Comparison of ENCODE assay signal across 22 cellular contexts in the genomic region with DNA sequence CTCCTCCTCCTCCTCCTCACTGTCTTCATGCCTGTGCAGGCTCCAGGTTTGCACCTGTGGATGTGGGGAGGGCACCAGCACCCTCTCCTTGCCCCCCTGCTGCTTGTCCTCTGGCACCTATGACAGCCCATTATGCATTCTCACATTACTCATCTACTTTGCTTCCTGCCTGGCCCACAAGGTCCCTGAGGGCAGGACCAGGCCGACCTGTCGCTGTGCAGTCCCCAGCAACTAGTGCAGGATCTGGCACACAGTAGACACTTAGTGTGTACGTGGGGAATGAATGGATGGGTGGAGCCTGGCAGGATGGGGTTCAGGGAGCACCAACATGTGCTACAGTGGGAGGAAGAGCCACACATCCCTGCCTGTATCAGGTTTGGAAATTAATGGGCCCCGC. TPM values are rescaled to one million over a fixed set of nuclear protein-coding genes. Genes with fewer than 3 reads are reported as not detected.
DNase-seq lines count a peak whose midpoint lies in the region; ATAC-seq, FAIRE-seq and TF ChIP-seq lines count a peak whose summit lies in the region.
"Had no signal": no experiment of that assay in that cellular context is flagged by ENCODE, and none has a peak within 500 bp of the region (broad histone marks: within the 10 kb centered on the region; RNA-seq: fewer than 3 reads in every experiment).

No MANE protein-coding gene starts in this region.

- no peak overlapping the region for H2BK20ac ChIP-seq in H1 (ENCODE audit: low read length)

- H3K9me3 Mint-ChIP-seq in natural killer cell: no peaks in the 10 kb centered on the region
- H3K9me3 Mint-ChIP-seq: CD4-positive, alpha-beta memory T cell; H9; IgD-negative memory B cell had no signal

- H2BK120ac ChIP-seq in H1 (replicated peaks; ENCODE audit: low read depth, low read length): no peak overlapping the region

- no peaks in the 10 kb centered on the region for H3K9me3 ChIP-seq in HEK293 (ENCODE audit: control insufficient read depth, insufficient read depth, low read depth, low read length)
- no peaks in the 10 kb centered on the region for H3K9me3 ChIP-seq in H1 (ENCODE audit: insufficient read depth in 2 of 2, low read depth in 1 of 2, low read length in 1 of 2)
- H3K9me3 ChIP-seq: BLaER1 treated with 17β-estradiol and CSF1 and Interleukin-3, amounts not matched to agents 10 nM and 100 nM had no signal

- intact Hi-C loops in natural killer cell (cut with micrococcal nuclease): no loop called here
- intact Hi-C loops in posterior vena cava (cut with DNase I): no loop called here

- H3K4me3 ChIP-seq in HEK293 (ENCODE audit: low read depth, low read length): no peak overlapping the region
- H3K4me3 ChIP-seq in NB4 (ENCODE audit: low read depth, low read length): no peak overlapping the region
- H3K4me3 ChIP-seq in H1 (ENCODE audit: extremely low read depth in 1 of 4, insufficient read depth in 2 of 4, low read depth in 3 of 4, low read length in 4 of 4): no peak overlapping the region
- H3K4me3 ChIP-seq: BLaER1 treated with 17β-estradiol and CSF1 and Interleukin-3, amounts not matched to agents 10 nM and 100 nM had no signal

- peak overlapping the region in 1 of 2 donors; percentile 85 for H3K27ac Mint-ChIP-seq in natural killer cell
- H3K27ac Mint-ChIP-seq: IgD-negative memory B cell had no signal

- no peak overlapping the region for H3K9ac ChIP-seq in H1 (replicated peaks in 1 of 4; ENCODE audit: extremely low read depth in 1 of 4, low read depth in 3 of 4, low read length in 3 of 4)
- H3K9ac ChIP-seq: BLaER1 treated with 17β-estradiol and CSF1 and Interleukin-3, amounts not matched to agents 10 nM and 100 nM had no signal

- no peak overlapping the region for H2AFZ ChIP-seq in H1 (ENCODE audit: low read length)

- no peaks in the 10 kb centered on the region for H3K36me3 Mint-ChIP-seq in natural killer cell
- H3K36me3 Mint-ChIP-seq: CD4-positive, alpha-beta memory T cell; IgD-negative memory B cell had no signal

- H2BK12ac ChIP-seq in H1 (ENCODE audit: low read depth, low read length): no peak overlapping the region

- H3K4me1 ChIP-seq in HEK293 (ENCODE audit: control insufficient read depth, insufficient read depth, low read length) (no peaks in the 10 kb centered on the region), H1 (replicated peaks in 1 of 4; ENCODE audit: control insufficient read depth in 3 of 4, insufficient read depth in 4 of 4, low read length in 3 of 4) (no peaks in the 10 kb centered on the region; a peak in 1 of 7 replicates)

- no peak overlapping the region for H3K14ac ChIP-seq in H1 (ENCODE audit: insufficient read length)

- H4K8ac ChIP-seq in H1 (ENCODE audit: extremely low read depth, insufficient read depth, low read length): peak overlapping the region; percentile 80; the same call in 1 of the 2 replicates

- CTCF ChIA-PET in HEK293 (lab: Yijun Ruan, JAX): no interaction called here
- CTCF ChIA-PET in H1 (lab: Charles Lee; ENCODE audit: partially characterized antibody): interaction anchor here (0.9 to 8.0 kb wide), 8 partner anchors 10 to 154 kb away, joined by 3 to 63 read pairs (median 10); no protein-coding TSS in a partner anchor

- no peaks in the 10 kb centered on the region for H3K79me2 ChIP-seq in H1 (ENCODE audit: control insufficient read depth in 1 of 2, insufficient read depth in 2 of 2, low read length in 2 of 2)

- H3K27me3 ChIP-seq in H1 (replicated peaks in 1 of 4; ENCODE audit: control insufficient read depth in 3 of 4, extremely low read depth in 1 of 4, insufficient read depth in 3 of 4, low read length in 3 of 4): no peaks in the 10 kb centered on the region
- H3K27me3 ChIP-seq: BLaER1 treated with 17β-estradiol and CSF1 and Interleukin-3, amounts not matched to agents 10 nM and 100 nM had no signal

- DNase-seq in NB4 (ENCODE audit: low read depth) (peak; percentile 37), H1 (ENCODE audit: low read depth in 1 of 2, low spot score in 2 of 2) (no peak), natural killer cell (no peak), posterior vena cava (ENCODE audit: low spot score) (no peak)
- no peak for DNase-seq in stimulated activated CD4-positive, alpha-beta T cell treated with anti-CD3 and anti-CD28 coated beads, Interleukin-4, amount 100 ng/mL, for 24 hours
- DNase-seq: Calu3; CD4-positive, alpha-beta memory T cell; DMS153; H9; Karpas-422; MM.1S; NCI-H1092; NCI-H1436; NCI-H2029 treated with DMSO at 0.1 percent for 48 hours; NCI-H524 treated with DMSO at 0.1 percent for 48 hours; OCI-M1; Right ventricle myocardium superior had no signal

- H3K79me1 ChIP-seq in H1 (ENCODE audit: low read depth, low read length): no peaks in the 10 kb centered on the region; the same call in 1 of the 2 replicates

- WGBS in H1 (ENCODE audit: extremely low coverage in 1 of 2, insufficient coverage in 1 of 2, insufficient read length in 1 of 2, insufficient replicate concordance in 2 of 2, low coverage in 1 of 2, low lambda C conversion rate in 2 of 2, missing lambda C conversion rate in 1 of 2), 2 experiments: 87% methylated on average over 4 of the region's 4 CpGs; no CpG with 5 or more reads in 1 of the 2 experiments

- H3K4me2 ChIP-seq in H1 (ENCODE audit: insufficient read depth in 1 of 2, low read depth in 2 of 2, low read length in 2 of 2): no peak overlapping the region

- TF ChIP-seq EP300 in H1 (IDR thresholded peaks at IDR 0.05; ENCODE audit: borderline replicate concordance in 1 of 2, low read depth in 2 of 2, low read length in 2 of 2): no peak

- H3K4me3 Mint-ChIP-seq in natural killer cell: no peak overlapping the region
- H3K4me3 Mint-ChIP-seq: CD4-positive, alpha-beta memory T cell; H9; IgD-negative memory B cell had no signal

- H3K36me3 ChIP-seq in HEK293 (ENCODE audit: control insufficient read depth in 2 of 2, insufficient read depth in 1 of 2, low read length in 2 of 2): no peaks in the 10 kb centered on the region
- H3K36me3 ChIP-seq in H1 (ENCODE audit: control insufficient read depth in 2 of 4, insufficient read depth in 4 of 4, low read length in 3 of 4): no peaks in the 10 kb centered on the region; a peak in 1 of 8 replicates
- H3K36me3 ChIP-seq: BLaER1 treated with 17β-estradiol and CSF1 and Interleukin-3, amounts not matched to agents 10 nM and 100 nM had no signal

- peaks cover 40 to 55% of the 10 kb centered on the region in 2 donors for H3K4me1 Mint-ChIP-seq in natural killer cell
- H3K4me1 Mint-ChIP-seq: IgD-negative memory B cell had no signal

- H3K23ac ChIP-seq in H1 (ENCODE audit: insufficient read length): no peak overlapping the region

- H3K27ac ChIP-seq in HEK293 (ENCODE audit: extremely low read depth, low read depth, low read length) (no peak overlapping the region), H1 (ENCODE audit: low read depth, low read length) (no peak overlapping the region)
- H3K27ac ChIP-seq: BLaER1 treated with 17β-estradiol and CSF1 and Interleukin-3, amounts not matched to agents 10 nM and 100 nM had no signal

- no peaks in the 10 kb centered on the region for H3K27me3 Mint-ChIP-seq in natural killer cell (ENCODE audit: low read depth in 2 of 2)
- H3K27me3 Mint-ChIP-seq: CD4-positive, alpha-beta memory T cell had no signal

- peak in 2 of 3 donors; percentile 33 to 61 for ATAC-seq in natural killer cell
- no peak for ATAC-seq in HG02588 (IDR thresholded peaks at IDR 0.05; ENCODE audit: unreplicated experiment)

- TF ChIP-seq POLR2A in NB4 (IDR thresholded peaks at IDR 0.05; ENCODE audit: extremely low read depth, insufficient read length) (no peak), H1 (IDR thresholded peaks at IDR 0.05; ENCODE audit: control extremely low read depth in 1 of 2, low read depth in 2 of 2, low read length in 2 of 2) (no peak)

- H3K23me2 ChIP-seq in H1 (ENCODE audit: low read depth, low read length): no peaks in the 10 kb centered on the region

- TF ChIP-seq CTCF in HEK293 (tag by site-specific recombination; IDR thresholded peaks at IDR 0.05): no peak
- no peak for TF ChIP-seq CTCF in NB4 (IDR thresholded peaks at IDR 0.05; ENCODE audit: low read depth, low read length)
- TF ChIP-seq CTCF in H1 (IDR thresholded peaks at IDR 0.05; ENCODE audit: control extremely low read depth in 1 of 3, insufficient read depth in 1 of 3, low read depth in 1 of 3, low read length in 3 of 3): no peak
- no peak for TF ChIP-seq CTCF in natural killer cell (IDR thresholded peaks at IDR 0.05)

- peaks cover 2 to 4% of the 10 kb centered on the region in 2 experiments for H4K20me1 ChIP-seq in H1 (replicated peaks in 1 of 2; ENCODE audit: control insufficient read depth in 1 of 2, insufficient read depth in 2 of 2, low read length in 2 of 2)

- FAIRE-seq in H1 (lab: Jason Lieb, UNC): no peak
- FAIRE-seq: GM12891 had no signal

- POLR2A ChIA-PET in HEK293 (lab: Yijun Ruan, JAX) (no interaction called here), H1 (lab: Charles Lee; ENCODE audit: partially characterized antibody) (no interaction called here)

- no peak overlapping the region for H4K5ac ChIP-seq in H1 (ENCODE audit: insufficient read length, low read depth, low read length)

- H2AK5ac ChIP-seq in H1 (ENCODE audit: low read depth, low read length): no peak overlapping the region

- H3K4ac ChIP-seq in H1 (replicated peaks; ENCODE audit: insufficient read length, low read depth, low read length): no peak overlapping the region

- H2BK15ac ChIP-seq in H1 (ENCODE audit: low read length): no peak overlapping the region

- no peak overlapping the region for H4K91ac ChIP-seq in H1 (replicated peaks; ENCODE audit: insufficient read length, low read length)

- no peak overlapping the region for H2BK5ac ChIP-seq in H1 (ENCODE audit: low read depth, low read length)

- H3K56ac ChIP-seq in H1 (replicated peaks; ENCODE audit: insufficient read length, low read depth, low read length): no peak overlapping the region

- TF ChIP-seq RAD21 in H1 (IDR thresholded peaks at IDR 0.05 in 1 of 2, conservative IDR thresholded peaks at IDR 0.05 in 1 of 2; ENCODE audit: low read depth in 2 of 2, low read length in 2 of 2): no peak

- no peak overlapping the region for H3K18ac ChIP-seq in H1 (ENCODE audit: extremely low read depth, low read length)

TF ChIP-seq in HEK293, 187 proteins besides CTCF, POLR2A, EP300 and RAD21 (continues in another document):
- no peak for TF ChIP-seq ZNF670 (tag by site-specific recombination; IDR thresholded peaks at IDR 0.05; ENCODE audit: low read depth)

TF ChIP-seq in H1, 55 proteins besides CTCF, POLR2A, EP300 and RAD21 (continues in another document):
- no peak for TF ChIP-seq ZNF274 (IDR thresholded peaks at IDR 0.05; ENCODE audit: borderline replicate concordance, extremely low read depth, low read length)

RNA-seq across cellular contexts. Expression of a gene that starts 58.3 kb away (rescaled TPM):
- 25.3 and 25.4 TPM in 2 replicates for total RNA-seq in H1 (2021; fragmentation: NEBNext Ultra II Directional; extraction: Animal tissue kit (Norgen Biotek cat#: 25700))
- polyA plus RNA-seq in H1 (2011; rRNA removed): 32.4 and 41.9 TPM in 2 replicates
- 28.3 TPM for polyA plus RNA-seq in H1 (2011; cell fraction: cytosol; rRNA removed)
- 26.5 TPM for polyA plus RNA-seq in H1 (2011; cell fraction: nucleus; rRNA removed)
- 14.1 to 22.1 TPM (median 19.9 TPM) in 4 replicates for polyA plus RNA-seq in H1 (2012, experiment 1 of 2)
- 26.6 TPM for polyA plus RNA-seq in H1 (2012, experiment 2 of 2)
- 38.1 TPM for polyA plus RNA-seq in H1 (2013, experiment 1 of 2)
- 41.2 TPM for polyA plus RNA-seq in H1 (2013, experiment 2 of 2)
- 18.7 and 24.3 TPM in 2 replicates for polyA minus RNA-seq in H1 (2011; rRNA and poly(A)+ RNA removed)
- polyA minus RNA-seq in H1 (2011; cell fraction: cytosol; rRNA and poly(A)+ RNA removed): 20.0 TPM
- 14.9 TPM for polyA minus RNA-seq in H1 (2011; cell fraction: nucleus; rRNA and poly(A)+ RNA removed)
- total RNA-seq in natural killer cell: 10 to 100 TPM; 15.3 to 24.3 (median 22.7) TPM
- 10 to 100 TPM; 29.3 TPM for total RNA-seq in posterior vena cava
